10 cellular contexts compared by ENCODE assay signal in the genomic region with DNA sequence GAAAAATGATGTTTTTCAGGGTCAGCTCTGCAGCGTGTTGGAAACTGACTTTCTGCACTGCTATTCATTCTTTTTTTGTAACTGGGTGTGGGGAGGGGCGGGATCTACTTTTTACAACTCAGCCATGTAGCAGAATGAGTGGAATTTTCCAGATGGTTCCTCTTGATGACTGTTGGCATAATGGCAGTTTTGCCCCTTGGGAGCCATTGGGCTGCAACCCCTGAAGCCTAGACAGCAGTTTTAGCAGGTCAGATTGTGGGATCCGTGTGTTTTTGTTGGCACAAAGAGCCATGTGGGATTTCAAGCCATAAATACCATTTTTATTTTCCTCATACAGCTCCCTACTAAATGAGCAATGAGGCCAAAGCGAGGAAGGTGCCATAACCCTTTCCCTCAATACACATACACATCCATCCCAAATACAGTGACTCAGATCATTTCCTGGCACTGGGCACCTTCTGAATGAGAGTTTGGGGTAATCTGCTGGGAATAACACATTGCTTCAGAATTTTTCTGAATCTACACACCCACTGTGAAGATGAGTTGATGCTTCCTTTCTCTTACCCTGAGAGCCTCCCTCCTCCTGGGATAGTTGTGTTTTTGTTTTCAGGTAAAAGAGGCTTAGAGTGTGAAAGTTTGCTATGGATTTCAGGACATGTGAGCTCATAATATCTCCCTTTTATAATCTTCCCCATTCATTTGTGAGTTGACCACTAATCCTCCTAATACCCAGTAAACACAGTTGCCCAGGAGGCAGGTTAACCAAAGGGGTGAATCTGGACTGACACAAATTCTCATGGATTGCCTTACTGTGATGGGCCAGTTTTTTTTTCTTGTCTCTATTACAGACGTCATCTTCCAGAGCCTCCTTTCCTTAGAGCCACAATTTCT. TPM values are rescaled to one million over a fixed set of nuclear protein-coding genes. Genes with fewer than 3 reads are reported as not detected.
DNase-seq lines count a peak whose midpoint lies in the region; ATAC-seq and TF ChIP-seq lines count a peak whose summit lies in the region.
"Had no signal": no experiment of that assay in that cellular context is flagged by ENCODE, and none has a peak within 500 bp of the region (broad histone marks: within the 10 kb centered on the region; RNA-seq: fewer than 3 reads in every experiment).

No MANE protein-coding gene starts in this region.

- H3K27me3 Mint-ChIP-seq in effector memory CD8-positive, alpha-beta T cell: no peaks in the 10 kb centered on the region

- peak; percentile 94 for DNase-seq in M059J (ENCODE audit: low read depth)
- DNase-seq in effector memory CD8-positive, alpha-beta T cell: no peak
- DNase-seq in NAMALWA (ENCODE audit: low spot score): no peak
- DNase-seq in Kasumi-1 (lab: John Stamatoyannopoulos, UW): no peak

- no peak overlapping the region for H3K4me3 ChIP-seq in mesodermal cell (ENCODE audit: extremely low read depth, insufficient read depth, low read length, poor library complexity, severe bottlenecking)

- TF ChIP-seq CTCF in 22Rv1 (IDR thresholded peaks at IDR 0.05): no peak

- peaks cover 21 to 25% of the 10 kb centered on the region in 2 donors for H3K4me1 Mint-ChIP-seq in effector memory CD8-positive, alpha-beta T cell (ENCODE audit: low read depth in 2 of 2)

- no peaks in the 10 kb centered on the region for H3K9me3 Mint-ChIP-seq in effector memory CD8-positive, alpha-beta T cell
- H3K9me3 Mint-ChIP-seq: memory B cell had no signal

- peaks cover 56% of the 10 kb centered on the region for H3K36me3 Mint-ChIP-seq in effector memory CD8-positive, alpha-beta T cell (ENCODE audit: insufficient read depth)

- peaks cover 56% of the 10 kb centered on the region for H3K36me3 ChIP-seq in mesodermal cell (ENCODE audit: control insufficient read depth, insufficient read depth, low read length)

- WGBS in mesodermal cell (ENCODE audit: insufficient coverage in 2 of 2), 2 experiments: 92 to 93% methylated on average over 2 to 3 of the region's 5 CpGs

- H3K4me3 Mint-ChIP-seq in effector memory CD8-positive, alpha-beta T cell: no peak overlapping the region
- H3K4me3 Mint-ChIP-seq: B cell, memory B cell had no signal

- no peaks in the 10 kb centered on the region for H3K9me3 ChIP-seq in mesodermal cell (ENCODE audit: control insufficient read depth, low read length)

- ATAC-seq in effector memory CD8-positive, alpha-beta T cell (replicated peaks): no peak
- ATAC-seq in HG02938 (IDR thresholded peaks at IDR 0.05; ENCODE audit: unreplicated experiment) (no peak), HG03139 (IDR thresholded peaks at IDR 0.05; ENCODE audit: unreplicated experiment) (no peak)

- H3K27ac ChIP-seq in 22Rv1 (peak overlapping the region; percentile 33), mesodermal cell (ENCODE audit: low read depth, low read length, severe bottlenecking) (peak overlapping the region; percentile 17)

- H3K27ac Mint-ChIP-seq in effector memory CD8-positive, alpha-beta T cell: peak overlapping the region; percentile 62 to 84
- H3K27ac Mint-ChIP-seq: B cell, memory B cell had no signal

- peaks cover 67% of the 10 kb centered on the region for H3K4me1 ChIP-seq in mesodermal cell (ENCODE audit: control insufficient read depth, insufficient read depth, low read length, poor library complexity, severe bottlenecking)

RNA-seq across cellular contexts. Expression of a gene that starts 13.1 kb away (rescaled TPM):
- total RNA-seq in M059J (2014; rRNA removed; shearing (Covaris generic)): 120 and 154 TPM in 2 replicates
- 786 TPM for polyA plus RNA-seq in mesodermal cell (2013, experiment 1 of 2)
- 897 TPM for polyA plus RNA-seq in mesodermal cell (2013, experiment 2 of 2)

RNA-seq across cellular contexts. Expression of a gene that starts 56.3 kb away (rescaled TPM):
- 784 and 824 TPM in 2 replicates for total RNA-seq in M059J (2014; rRNA removed; shearing (Covaris generic))
- polyA plus RNA-seq in mesodermal cell (2013, experiment 1 of 2): 1,948 TPM
- 1,730 TPM for polyA plus RNA-seq in mesodermal cell (2013, experiment 2 of 2)
